ENCODE assay signal across 10 cellular contexts in the genomic region with DNA sequence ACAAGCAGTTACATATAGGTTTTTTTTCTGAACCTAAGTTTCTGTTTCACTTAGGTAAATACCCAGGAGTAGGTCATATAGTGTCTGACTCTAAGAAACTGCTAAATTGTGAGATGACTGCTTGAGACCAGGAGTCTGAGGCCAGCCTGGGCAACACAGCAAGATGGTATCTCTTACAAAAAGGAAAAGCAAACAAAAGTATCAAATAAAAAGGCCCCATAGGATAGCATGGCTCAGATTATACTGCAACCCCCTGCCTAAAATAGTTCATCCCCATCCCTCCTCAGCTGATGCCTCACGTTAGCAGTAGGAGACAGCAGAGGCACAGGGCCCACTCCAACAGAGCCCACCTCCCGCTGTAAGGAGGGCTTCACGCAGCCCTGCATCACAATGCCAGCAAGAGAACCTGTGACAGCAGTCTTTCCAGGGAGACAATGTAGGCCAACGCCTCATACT.
DNase-seq lines count a peak whose midpoint lies in the region; ATAC-seq and TF ChIP-seq lines count a peak whose summit lies in the region.
"Had no signal": no experiment of that assay in that cellular context is flagged by ENCODE, and none has a peak within 500 bp of the region (broad histone marks: within the 10 kb centered on the region; RNA-seq: fewer than 3 reads in every experiment).

No MANE protein-coding gene starts in this region.

- H3K4me3 Mint-ChIP-seq in activated CD4-positive, alpha-beta T cell treated with anti-CD3 and anti-CD28 coated beads, Interleukin-2, amount 10 ng/mL, durations not matched to agents 7 days and 5 days = peak overlapping the region; percentile 32
- no peak overlapping the region for H3K4me3 Mint-ChIP-seq in progenitor cell of endocrine pancreas (ENCODE audit: low read depth)
- no peak overlapping the region for H3K4me3 Mint-ChIP-seq in osteocyte (ENCODE audit: unreplicated experiment)

- CTCF ChIA-PET in activated CD4-positive, alpha-beta T cell treated with anti-CD3 and anti-CD28 coated beads, Interleukin-2, amount 10 ng/mL, durations not matched to agents 7 days and 5 days (lab: Charles Lee) = interaction anchor here (1.5 to 1.8 kb wide), 2 partner anchors 9 to 19 kb away, joined by 3 to 8 read pairs; no protein-coding TSS in a partner anchor

- peaks cover 53% of the 10 kb centered on the region for H3K4me1 ChIP-seq in Loucy (ENCODE audit: insufficient read depth, low read length, poor library complexity, severe bottlenecking)

- DNase-seq in activated CD4-positive, alpha-beta T cell treated with anti-CD3 and anti-CD28 coated beads, Interleukin-2, amount 10 ng/mL, durations not matched to agents 7 days and 5 days = peak; percentile 19
- DNase-seq in activated CD4-positive, alpha-beta T cell treated with anti-CD3 and anti-CD28 coated beads, Interleukin-2, amount 50 U/mL, for 4 hours = no peak
- DNase-seq in progenitor cell of endocrine pancreas (ENCODE audit: low spot score, unreplicated experiment) (no peak), COR-L47 (lab: John Stamatoyannopoulos, UW) (no peak), hypothalamus (lab: John Stamatoyannopoulos, UW) (no peak), osteocyte (ENCODE audit: extremely low spot score, unreplicated experiment) (no peak)
- DNase-seq: SIG-M5 had no signal

- peak; percentile 97 for ATAC-seq in HG02588 (IDR thresholded peaks at IDR 0.05; ENCODE audit: unreplicated experiment)

- peaks cover 30% of the 10 kb centered on the region for H3K36me3 Mint-ChIP-seq in activated CD4-positive, alpha-beta T cell treated with anti-CD3 and anti-CD28 coated beads, Interleukin-2, amount 10 ng/mL, durations not matched to agents 7 days and 5 days (ENCODE audit: low read depth)
- H3K36me3 Mint-ChIP-seq in progenitor cell of endocrine pancreas (ENCODE audit: insufficient read depth) (peaks cover 4% of the 10 kb centered on the region), osteocyte (ENCODE audit: unreplicated experiment) (no peaks in the 10 kb centered on the region)

- H3K27ac Mint-ChIP-seq in activated CD4-positive, alpha-beta T cell treated with anti-CD3 and anti-CD28 coated beads, Interleukin-2, amount 10 ng/mL, durations not matched to agents 7 days and 5 days = peak overlapping the region; percentile 88
- H3K27ac Mint-ChIP-seq in progenitor cell of endocrine pancreas (peak overlapping the region; percentile 33), osteocyte (ENCODE audit: unreplicated experiment) (no peak overlapping the region)

- TF ChIP-seq CTCF in Loucy (conservative IDR thresholded peaks at IDR 0.05; ENCODE audit: low read length) (no peak), progenitor cell of endocrine pancreas (IDR thresholded peaks at IDR 0.05; ENCODE audit: unreplicated experiment) (no peak), osteocyte (IDR thresholded peaks at IDR 0.05) (no peak)

- H2AFZ ChIP-seq in Loucy (ENCODE audit: low read length) = no peak overlapping the region

- H3K27me3 ChIP-seq in Loucy (ENCODE audit: insufficient read depth, low read length, poor library complexity, severe bottlenecking) = no peaks in the 10 kb centered on the region
- H3K27me3 ChIP-seq: cardiac muscle cell had no signal

- H3K27me3 Mint-ChIP-seq in activated CD4-positive, alpha-beta T cell treated with anti-CD3 and anti-CD28 coated beads, Interleukin-2, amount 10 ng/mL, durations not matched to agents 7 days and 5 days = no peaks in the 10 kb centered on the region
- H3K27me3 Mint-ChIP-seq in progenitor cell of endocrine pancreas (no peaks in the 10 kb centered on the region), osteocyte (ENCODE audit: unreplicated experiment) (no peaks in the 10 kb centered on the region)

- peaks cover 7% of the 10 kb centered on the region for H3K9me3 Mint-ChIP-seq in activated CD4-positive, alpha-beta T cell treated with anti-CD3 and anti-CD28 coated beads, Interleukin-2, amount 10 ng/mL, durations not matched to agents 7 days and 5 days
- H3K9me3 Mint-ChIP-seq in progenitor cell of endocrine pancreas (ENCODE audit: low read depth) (no peaks in the 10 kb centered on the region), osteocyte (ENCODE audit: unreplicated experiment) (no peaks in the 10 kb centered on the region)

- H3K79me2 ChIP-seq in Loucy (ENCODE audit: insufficient read depth, low read length) = peaks cover 74% of the 10 kb centered on the region

- no peaks in the 10 kb centered on the region for H3K36me3 ChIP-seq in Loucy (ENCODE audit: insufficient read depth, low read length)
- H3K36me3 ChIP-seq: cardiac muscle cell had no signal

- peak overlapping the region; percentile 32 for H3K9ac ChIP-seq in Loucy (ENCODE audit: low read depth, low read length, poor library complexity, severe bottlenecking)

- H3F3A ChIP-seq in Loucy (ENCODE audit: low read depth) = peaks cover 14% of the 10 kb centered on the region

- H4K20me1 ChIP-seq in Loucy (ENCODE audit: insufficient read depth, low read length, poor library complexity, severe bottlenecking) = no peaks in the 10 kb centered on the region

- H3K9me2 ChIP-seq in Loucy (replicated peaks; ENCODE audit: low read depth, low read length) = no peaks in the 10 kb centered on the region

- H3K9me3 ChIP-seq in Loucy (ENCODE audit: insufficient read depth, low read depth, low read length) = no peaks in the 10 kb centered on the region

- peaks cover 59% of the 10 kb centered on the region for H3K4me1 Mint-ChIP-seq in activated CD4-positive, alpha-beta T cell treated with anti-CD3 and anti-CD28 coated beads, Interleukin-2, amount 10 ng/mL, durations not matched to agents 7 days and 5 days
- H3K4me1 Mint-ChIP-seq in progenitor cell of endocrine pancreas (ENCODE audit: low read depth) = peaks cover 24% of the 10 kb centered on the region
- peaks cover 23% of the 10 kb centered on the region for H3K4me1 Mint-ChIP-seq in osteocyte (ENCODE audit: unreplicated experiment)

- peak overlapping the region; percentile 57 for H3K4me2 ChIP-seq in Loucy (ENCODE audit: low read depth, low read length, poor library complexity, severe bottlenecking)

- H3K4me3 ChIP-seq in Loucy (ENCODE audit: low read length, poor library complexity, severe bottlenecking) = peak overlapping the region; percentile 24
- H3K4me3 ChIP-seq: cardiac muscle cell had no signal

- POLR2A ChIA-PET in activated CD4-positive, alpha-beta T cell treated with anti-CD3 and anti-CD28 coated beads, Interleukin-2, amount 10 ng/mL, durations not matched to agents 7 days and 5 days (lab: Charles Lee) = interaction anchor here (1.2 kb wide), 1 partner anchor 30 kb away, joined by 5 read pairs; no protein-coding TSS in a partner anchor
